ENCODE assay signal across 25 cellular contexts in the genomic region with DNA sequence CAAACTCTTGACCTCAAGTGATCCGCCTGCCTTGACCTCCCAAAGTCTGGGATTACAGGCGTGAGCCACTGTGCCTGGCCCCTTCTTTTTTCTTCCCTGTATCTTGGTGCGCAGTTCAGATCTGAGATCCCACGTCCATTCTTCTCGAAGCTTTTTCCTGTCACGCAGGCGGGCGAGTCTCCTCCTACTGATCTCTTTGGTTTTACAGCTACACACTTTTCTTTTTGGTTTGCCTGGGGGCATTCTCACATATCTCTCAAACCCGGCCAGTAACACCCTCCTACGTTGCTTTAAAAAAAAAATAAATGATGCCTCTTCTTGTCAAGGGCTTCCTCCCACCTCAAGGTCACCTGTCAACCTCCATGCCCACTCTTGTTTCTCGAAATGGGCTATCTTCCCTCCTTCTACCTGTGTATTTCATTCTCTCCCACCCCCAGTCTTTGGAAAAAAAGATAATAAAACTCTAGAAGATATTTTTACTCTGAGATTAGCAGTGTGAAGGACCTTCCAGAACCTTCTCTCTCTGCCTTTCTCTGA. TPM values are rescaled to one million over a fixed set of nuclear protein-coding genes. Genes with fewer than 3 reads are reported as not detected.
DNase-seq lines count a peak whose midpoint lies in the region; ATAC-seq and TF ChIP-seq lines count a peak whose summit lies in the region.
"Had no signal": no experiment of that assay in that cellular context is flagged by ENCODE, and none has a peak within 500 bp of the region (broad histone marks: within the 10 kb centered on the region; RNA-seq: fewer than 3 reads in every experiment).

No MANE protein-coding gene starts in this region.

- H3K4me3 ChIP-seq in cardiac muscle cell (no peak overlapping the region), heart right ventricle (no peak overlapping the region)

- no peak for DNase-seq in cardiac muscle cell (ENCODE audit: low read depth in 1 of 2, low spot score in 1 of 2)
- no peak for DNase-seq in heart right ventricle
- DNase-seq in SK-MEL-5 (ENCODE audit: low read depth, low spot score), result peak; percentile 20
- DNase-seq in left kidney (ENCODE audit: low read depth, low spot score), result peak; percentile 49
- DNase-seq in iPS-NIHi11 (ENCODE audit: low spot score), result no peak
- DNase-seq in cortex of kidney (lab: John Stamatoyannopoulos, UW), result no peak
- DNase-seq in C1 segment of cervical spinal cord (lab: John Stamatoyannopoulos, UW), result no peak
- DNase-seq in stimulated activated CD4-positive, alpha-beta T cell treated with anti-CD3 and anti-CD28 coated beads, Interleukin-2, amount 100 ng/mL, for 24 hours, result no peak
- DNase-seq: 8988T; AML-193; DMS79 treated with DMSO at 0.1 percent for 48 hours; GOT3; KG1; NCI-H1105; NCI-H146; NCI-H2029; NCI-H226; NCI-H510A treated with DMSO at 0.1 percent for 48 hours; NCI-H748 treated with DMSO at 0.1 percent for 48 hours; NK-92 treated with Interleukin-12 subunit alpha and Interleukin-12 subunit beta, amount 100 ng/mL, for 24 hours had no signal

- H3K4me1 ChIP-seq in cardiac muscle cell (ENCODE audit: low read depth) (peaks cover 8% of the 10 kb centered on the region), heart right ventricle (no peaks in the 10 kb centered on the region)

- H3K27me3 ChIP-seq in cardiac muscle cell (no peaks in the 10 kb centered on the region), heart right ventricle (peaks cover 0 to 47% (median 14%) of the 10 kb centered on the region in 7 donors)

- intact Hi-C loops in heart right ventricle (cut with DNase I), result no loop called here

- peak overlapping the region; percentile 57 for H3K27ac ChIP-seq in cardiac muscle cell
- H3K27ac ChIP-seq in heart right ventricle, result no peak overlapping the region
- H3K27ac ChIP-seq: C4-2B, HL-60 had no signal

- ATAC-seq in heart right ventricle, result no peak
- ATAC-seq: HCT116, HepG2, Panc1 had no signal

- 52 to 54% methylated on average over 11 of the region's 11 CpGs for WGBS in heart right ventricle, 2 donors

- H3K36me3 ChIP-seq in cardiac muscle cell (no peaks in the 10 kb centered on the region), heart right ventricle (no peaks in the 10 kb centered on the region)

- in situ Hi-C loops in SK-MEL-5 (cut with HindIII; ENCODE audit: low pct_unique_long_range_greater_than_20kb, low sequenced_read_pairs), result no loop called here

- no peak for TF ChIP-seq CTCF in cardiac muscle cell (IDR thresholded peaks at IDR 0.05; ENCODE audit: low read depth, low read length)
- TF ChIP-seq CTCF in heart right ventricle (IDR thresholded peaks at IDR 0.05), result no peak

- no peaks in the 10 kb centered on the region for H3K9me3 ChIP-seq in cardiac muscle cell (ENCODE audit: low read depth)
- H3K9me3 ChIP-seq in heart right ventricle, result peaks cover 0 to 9% (median 0%) of the 10 kb centered on the region in 11 donors

RNA-seq across cellular contexts. Expression of gene TMPRSS9, which starts 12.1 kb away (rescaled TPM):
- total RNA-seq in cardiac muscle cell (not detected in 2 replicates), heart right ventricle (not detected)
- polyA plus RNA-seq in cardiac muscle cell (not detected in 2 replicates), heart right ventricle (under 1 TPM in 1 of 2 donors, not detected in 1; 0.01 TPM)
- not detected in 2 replicates for total RNA-seq in SK-MEL-5 (2014; rRNA removed; shearing (Covaris generic))
- polyA plus RNA-seq in SK-MEL-5 (2015; cell fraction: cytosol; rRNA removed), result 0.06 TPM in 1 of 2 replicates, not detected in the other
- polyA plus RNA-seq in SK-MEL-5 (2015; cell fraction: nucleus; rRNA removed), result not detected in 2 replicates

RNA-seq across cellular contexts. Expression of gene SPPL2B, which starts 43.7 kb away (rescaled TPM):
- total RNA-seq in cardiac muscle cell (95.3 and 132 TPM in 2 replicates), heart right ventricle (10 to 100 TPM; 18.7 to 34.1 (median 21.2) TPM)
- polyA plus RNA-seq in cardiac muscle cell (90.4 and 90.9 TPM in 2 replicates), heart right ventricle (10 to 100 TPM; 17.8 to 69.7 TPM)
- 8.2 and 8.8 TPM in 2 replicates for total RNA-seq in SK-MEL-5 (2014; rRNA removed; shearing (Covaris generic))
- 12.1 and 17.3 TPM in 2 replicates for polyA plus RNA-seq in SK-MEL-5 (2015; cell fraction: cytosol; rRNA removed)
- 160 and 192 TPM in 2 replicates for polyA plus RNA-seq in SK-MEL-5 (2015; cell fraction: nucleus; rRNA removed)

RNA-seq across cellular contexts. Expression of gene LSM7, which starts 43.8 kb away (rescaled TPM):
- total RNA-seq in cardiac muscle cell (231 and 424 TPM in 2 replicates), heart right ventricle (10 to 100 TPM; 29.0 to 48.6 (median 35.2) TPM)
- polyA plus RNA-seq in cardiac muscle cell (157 and 176 TPM in 2 replicates), heart right ventricle (100 to 1,000 TPM; 209 to 277 TPM)
- total RNA-seq in SK-MEL-5 (2014; rRNA removed; shearing (Covaris generic)), result 121 and 128 TPM in 2 replicates
- polyA plus RNA-seq in SK-MEL-5 (2015; cell fraction: cytosol; rRNA removed), result 180 and 245 TPM in 2 replicates
- polyA plus RNA-seq in SK-MEL-5 (2015; cell fraction: nucleus; rRNA removed), result 119 and 143 TPM in 2 replicates

RNA-seq across cellular contexts. Expression of gene TIMM13, which starts 55.2 kb away (rescaled TPM):
- total RNA-seq in cardiac muscle cell, result 76.7 and 93.0 TPM in 2 replicates
- polyA plus RNA-seq in cardiac muscle cell, result 287 and 292 TPM in 2 replicates
- 10 to 100 TPM; 54.2 to 94.2 (median 64.9) TPM for total RNA-seq in heart right ventricle
- polyA plus RNA-seq in heart right ventricle, result 100 to 1,000 TPM in 1 of 2 donors, 10 to 100 TPM in 1; 79.6 to 116 TPM
- total RNA-seq in SK-MEL-5 (2014; rRNA removed; shearing (Covaris generic)), result 48.9 and 52.3 TPM in 2 replicates
- polyA plus RNA-seq in SK-MEL-5 (2015; cell fraction: cytosol; rRNA removed), result 47.4 and 63.9 TPM in 2 replicates
- polyA plus RNA-seq in SK-MEL-5 (2015; cell fraction: nucleus; rRNA removed), result 18.4 and 35.2 TPM in 2 replicates

Comparison
In these comparisons a context has a peak if more than half of its experiments do, and no peak if none do; other contexts are left out.
1. DNase-seq: peak in SK-MEL-5 (single experiment) and left kidney (single experiment); none in cardiac muscle cell (0 of 2), heart right ventricle (0 of 2), iPS-NIHi11 (single experiment), cortex of kidney (single experiment), C1 segment of cervical spinal cord (0 of 14) and stimulated activated CD4-positive, alpha-beta T cell treated with anti-CD3 and anti-CD28 coated beads, Interleukin-2, amount 100 ng/mL, for 24 hours (0 of 2).